Comparison of ENCODE assay signal across 8 cellular contexts in the genomic region with DNA sequence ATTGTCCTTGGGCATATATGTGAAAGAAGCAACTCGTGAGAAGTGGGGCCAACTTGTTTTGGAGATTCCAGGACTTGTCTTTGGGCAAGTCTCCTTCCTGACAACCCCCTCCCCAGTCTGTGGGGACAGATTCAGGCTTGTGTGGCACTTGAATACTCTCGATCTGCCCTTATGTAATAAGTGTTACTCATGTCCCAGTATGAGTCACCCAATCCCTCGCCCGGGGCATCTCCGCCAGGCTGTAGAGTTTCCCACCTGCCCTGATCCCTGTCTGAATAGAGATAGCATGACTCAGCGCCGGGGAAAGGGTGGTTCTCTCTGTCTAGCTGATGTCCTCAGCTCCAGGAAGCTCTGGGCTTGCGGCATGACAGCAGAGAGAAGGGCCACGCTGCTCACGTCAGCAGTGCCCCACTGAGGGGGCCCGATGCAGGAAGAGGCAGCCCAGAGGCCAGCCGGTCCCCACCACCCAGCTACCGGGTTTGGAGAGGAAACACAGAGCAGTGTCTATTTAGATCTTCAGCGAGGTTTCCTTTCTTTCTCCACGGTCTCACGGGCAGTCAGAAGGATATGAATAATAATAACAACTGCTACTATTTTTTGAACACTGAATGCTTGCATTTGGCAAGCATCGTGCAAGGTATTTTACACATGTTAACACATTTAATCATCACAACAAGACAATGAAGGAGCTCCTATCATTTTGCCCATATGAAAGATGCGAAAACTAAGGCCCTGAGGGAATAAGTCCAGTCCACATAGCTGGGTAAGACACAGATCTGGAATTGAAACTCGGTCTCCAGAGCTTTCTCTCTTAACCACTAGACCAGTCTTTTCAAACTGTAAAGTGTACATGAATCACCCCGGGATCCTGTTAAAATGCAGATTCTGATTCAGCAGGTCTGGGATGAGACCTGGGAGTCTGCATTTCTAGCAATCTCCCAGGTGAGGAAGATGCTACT.
A peak's percentile ranks its signal among the peaks of the same experiment; 100 is the strongest.
DNase-seq lines count a peak whose midpoint lies in the region; ATAC-seq and TF ChIP-seq lines count a peak whose summit lies in the region.

No MANE protein-coding gene starts in this region.

- intact Hi-C loops in right cardiac atrium (cut with DNase I): no loop called here

- H3K27ac Mint-ChIP-seq in activated naive CD4-positive, alpha-beta T cell treated with anti-CD3 and anti-CD28 coated beads, Interleukin-2, amount 50 U/mL, for 72 hours: peak overlapping the region in 1 of 2 donors; percentile 65

- no peaks in the 10 kb centered on the region for H3K9me3 ChIP-seq in right cardiac atrium (ENCODE audit: control insufficient read depth, low read length)

- POLR2A ChIA-PET in GM10248 (lab: Yijun Ruan, JAX): no interaction called here

- WGBS in right cardiac atrium: 45% methylated on average over 20 of the region's 20 CpGs

- CTCF ChIA-PET in GM10248 (lab: Yijun Ruan, JAX): no interaction called here

- no peak overlapping the region for H3K27ac ChIP-seq in right cardiac atrium (ENCODE audit: low read length)

- H3K36me3 Mint-ChIP-seq in activated naive CD4-positive, alpha-beta T cell treated with anti-CD3 and anti-CD28 coated beads, Interleukin-2, amount 50 U/mL, for 72 hours: no peaks in the 10 kb centered on the region

- ATAC-seq in HG02981 (IDR thresholded peaks at IDR 0.05; ENCODE audit: unreplicated experiment) (peak; percentile 78), right cardiac atrium (peak; percentile 72 to 98), HG03045 (IDR thresholded peaks at IDR 0.05; ENCODE audit: unreplicated experiment) (no peak)
- ATAC-seq in activated naive CD4-positive, alpha-beta T cell treated with anti-CD3 and anti-CD28 coated beads, Interleukin-2, amount 50 U/mL, for 72 hours: peak; percentile 89 to 98

- TF ChIP-seq CTCF in GM10248 (IDR thresholded peaks at IDR 0.05; ENCODE audit: control extremely low read depth, extremely low read depth, low read depth, missing control alignments): no peak

- DNase-seq in GM10248 (ENCODE audit: extremely low spot score) (peak; percentile 5), SHP77 (lab: John Stamatoyannopoulos, UW) (peak; percentile 83 to 92), right cardiac atrium (peak; percentile 61 to 68 (median 67)), GM19238 (ENCODE audit: insufficient read length, low spot score) (no peak)
- peak in 1 of 2 donors; percentile 46 for DNase-seq in activated naive CD4-positive, alpha-beta T cell treated with anti-CD3 and anti-CD28 coated beads, Interleukin-2, amount 50 U/mL, for 72 hours (ENCODE audit: low spot score in 2 of 2)
- DNase-seq in stimulated activated CD4-positive, alpha-beta T cell treated with anti-CD3 and anti-CD28 coated beads, Interleukin-1b, Interleukin-23, amount 100 ng/mL, for 1 hour (ENCODE audit: low read depth in 2 of 2): peak; percentile 7 to 21

- H3K4me1 ChIP-seq in right cardiac atrium (ENCODE audit: control insufficient read depth, insufficient read depth, low read length): no peaks in the 10 kb centered on the region

- no peaks in the 10 kb centered on the region for H3K27me3 ChIP-seq in right cardiac atrium (ENCODE audit: control insufficient read depth, insufficient read depth)

- peaks cover 0 to 9% of the 10 kb centered on the region in 2 donors for H3K9me3 Mint-ChIP-seq in activated naive CD4-positive, alpha-beta T cell treated with anti-CD3 and anti-CD28 coated beads, Interleukin-2, amount 50 U/mL, for 72 hours

- no peak overlapping the region for H3K4me3 ChIP-seq in right cardiac atrium (ENCODE audit: low read length)
